In the genomic region with DNA sequence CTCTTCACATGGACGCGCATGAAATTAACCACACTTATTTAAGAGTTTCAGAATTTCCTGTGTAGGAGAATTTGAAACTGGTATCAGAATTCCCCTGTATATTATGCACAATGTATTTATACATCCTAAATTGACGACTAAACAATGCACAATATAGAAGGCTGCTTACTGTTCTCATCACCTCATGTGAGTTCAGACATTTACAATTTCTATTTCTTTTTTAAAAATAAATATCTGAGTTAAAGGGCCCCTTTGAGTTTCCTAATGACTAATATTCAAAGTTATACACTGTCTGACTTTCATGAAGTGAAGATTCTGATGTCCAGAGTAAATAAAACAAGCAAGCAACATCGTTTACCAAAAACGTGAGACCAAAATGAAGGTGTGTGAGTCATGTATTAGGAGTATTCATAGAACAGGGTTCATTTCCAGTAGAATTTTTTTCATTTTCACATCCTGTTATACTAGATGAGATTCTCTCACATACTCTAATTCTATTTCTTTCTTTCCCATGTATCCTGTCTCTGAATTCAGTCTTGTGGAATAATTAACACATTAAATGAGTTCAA, we compare ENCODE assay signal across 1 cellular context.
TF ChIP-seq lines count a peak whose summit lies in the region.

No MANE protein-coding gene starts in this region.

TF ChIP-seq in GM23338, 12 proteins besides CTCF, POLR2A, EP300 and RAD21 (continued from another document):
- TF ChIP-seq ZNF114 (CRISPR knock-in tag; IDR thresholded peaks at IDR 0.05), result no peak
- no peak for TF ChIP-seq STAT1 (IDR thresholded peaks at IDR 0.05; ENCODE audit: unreplicated experiment)
